In genomic region chr2:88188741-88189140, GRCh38 we compare ENCODE assay signal across 1 cellular context.
TF ChIP-seq lines count a peak whose summit lies in the region.

No MANE protein-coding gene starts in this region.

TF ChIP-seq in SK-N-SH, 30 proteins besides CTCF, POLR2A, EP300 and RAD21:
- no peak for TF ChIP-seq TEAD4 (IDR thresholded peaks at IDR 0.05; ENCODE audit: borderline replicate concordance, insufficient read depth)
- no peak for TF ChIP-seq IRF3 (IDR thresholded peaks at IDR 0.05; ENCODE audit: low read depth, low read length)
- TF ChIP-seq SIN3A (IDR thresholded peaks at IDR 0.05; ENCODE audit: borderline replicate concordance, low read depth, low read length) = no peak
- TF ChIP-seq NFIC (IDR thresholded peaks at IDR 0.05; ENCODE audit: borderline replicate concordance) = no peak
- TF ChIP-seq FOXJ3 (CRISPR knock-in tag; IDR thresholded peaks at IDR 0.05) = no peak
- no peak for TF ChIP-seq CHD2 (IDR thresholded peaks at IDR 0.05; ENCODE audit: low read length, partially characterized antibody)
- no peak for TF ChIP-seq NRF1 (IDR thresholded peaks at IDR 0.05; ENCODE audit: low read depth, low read length)
